Comparison of ENCODE assay signal across 13 cellular contexts in genomic region chr3:187961366-187961765, GRCh38.
DNase-seq lines count a peak whose midpoint lies in the region; ATAC-seq and TF ChIP-seq lines count a peak whose summit lies in the region.
"Had no signal": no experiment of that assay in that cellular context is flagged by ENCODE, and none has a peak within 500 bp of the region (broad histone marks: within the 10 kb centered on the region; RNA-seq: fewer than 3 reads in every experiment).

No MANE protein-coding gene starts in this region.

- no peak for TF ChIP-seq CTCF in gastrocnemius medialis (IDR thresholded peaks at IDR 0.05 in 4 of 5, conservative IDR thresholded peaks at IDR 0.05 in 1 of 5)

- no peaks in the 10 kb centered on the region for H3K27me3 ChIP-seq in BLaER1
- no peaks in the 10 kb centered on the region for H3K27me3 ChIP-seq in Karpas-422 (ENCODE audit: low read length)
- H3K27me3 ChIP-seq in gastrocnemius medialis = no peaks in the 10 kb centered on the region
- H3K27me3 ChIP-seq in SJCRH30 = no peaks in the 10 kb centered on the region

- DNase-seq in Karpas-422 (no peak), amniotic epithelial cell (ENCODE audit: low read depth) (peak; percentile 71), gastrocnemius medialis (no peak), SJCRH30 (no peak), amniotic stem cell (lab: John Stamatoyannopoulos, UW) (no peak)
- DNase-seq: ACHN; CD4-positive, alpha-beta memory T cell; DMS79; EL had no signal

- H3K4me1 ChIP-seq in BLaER1 (peaks cover 97% of the 10 kb centered on the region), Karpas-422 (ENCODE audit: low read length) (peaks cover 99% of the 10 kb centered on the region), gastrocnemius medialis (peaks cover 57 to 72% of the 10 kb centered on the region in 2 donors), SJCRH30 (no peaks in the 10 kb centered on the region)
- H3K4me1 ChIP-seq: HAP-1 had no signal

- H3K36me3 ChIP-seq in BLaER1 = no peaks in the 10 kb centered on the region
- H3K36me3 ChIP-seq in Karpas-422 (ENCODE audit: insufficient read depth, low read length) = 0 out of 2 replicates have a peak, but pooled peaks cover 7% of the 10 kb centered on the region
- H3K36me3 ChIP-seq in gastrocnemius medialis = no peaks in the 10 kb centered on the region
- H3K36me3 ChIP-seq in SJCRH30 = no peaks in the 10 kb centered on the region
- H3K36me3 ChIP-seq: HAP-1 had no signal

- intact Hi-C loops in gastrocnemius medialis (cut with DNase I; ENCODE audit: low total_unique reads) = no loop called here

- TF ChIP-seq POLR2A in gastrocnemius medialis (IDR thresholded peaks at IDR 0.05) = no peak

- H3K27ac ChIP-seq in BLaER1 = peak overlapping the region; percentile 92
- peak overlapping the region; percentile 97 for H3K27ac ChIP-seq in Karpas-422 (ENCODE audit: low read length)
- H3K27ac ChIP-seq in gastrocnemius medialis = peak overlapping the region; percentile 88 to 95 (median 90)
- no peak overlapping the region for H3K27ac ChIP-seq in SJCRH30
- H3K27ac ChIP-seq: C4-2B had no signal

- no peaks in the 10 kb centered on the region for H3K79me2 ChIP-seq in Karpas-422 (ENCODE audit: low read length)

- H3K4me2 ChIP-seq in BLaER1 (peak overlapping the region; percentile 84), Karpas-422 (ENCODE audit: low read depth, low read length, poor library complexity, severe bottlenecking) (no peak overlapping the region)

- no peaks in the 10 kb centered on the region for H4K20me1 ChIP-seq in BLaER1
- H4K20me1 ChIP-seq in Karpas-422 (ENCODE audit: insufficient read depth, low read depth, low read length) = no peaks in the 10 kb centered on the region

- no peaks in the 10 kb centered on the region for H3K9me2 ChIP-seq in Karpas-422 (replicated peaks; ENCODE audit: insufficient read depth, low read length)

- in situ Hi-C loops in gastrocnemius medialis (cut with MboI; ENCODE audit: low sequenced_read_pairs in 4 of 4) = no loop called here

- H3K9me3 ChIP-seq in BLaER1 = no peaks in the 10 kb centered on the region
- no peaks in the 10 kb centered on the region for H3K9me3 ChIP-seq in Karpas-422 (ENCODE audit: low read length)
- H3K9me3 ChIP-seq in gastrocnemius medialis = no peaks in the 10 kb centered on the region
- no peaks in the 10 kb centered on the region for H3K9me3 ChIP-seq in SJCRH30 (replicated peaks)
- H3K9me3 ChIP-seq: HAP-1 had no signal

- no peak overlapping the region for H3K9ac ChIP-seq in BLaER1
- peak overlapping the region; percentile 19; the same call in 1 of the 2 replicates for H3K9ac ChIP-seq in Karpas-422 (ENCODE audit: low read length)

- ATAC-seq in gastrocnemius medialis = no peak
- no peak for ATAC-seq in HG02588 (IDR thresholded peaks at IDR 0.05; ENCODE audit: unreplicated experiment)

- H3K4me3 ChIP-seq in BLaER1 = no peak overlapping the region
- H3K4me3 ChIP-seq in Karpas-422 (ENCODE audit: low read length) = no peak overlapping the region
- no peak overlapping the region for H3K4me3 ChIP-seq in gastrocnemius medialis
- H3K4me3 ChIP-seq in SJCRH30 = no peak overlapping the region
- H3K4me3 ChIP-seq: HAP-1 had no signal

- no peak overlapping the region for H2AFZ ChIP-seq in Karpas-422 (ENCODE audit: low read length)
